In the genomic region with DNA sequence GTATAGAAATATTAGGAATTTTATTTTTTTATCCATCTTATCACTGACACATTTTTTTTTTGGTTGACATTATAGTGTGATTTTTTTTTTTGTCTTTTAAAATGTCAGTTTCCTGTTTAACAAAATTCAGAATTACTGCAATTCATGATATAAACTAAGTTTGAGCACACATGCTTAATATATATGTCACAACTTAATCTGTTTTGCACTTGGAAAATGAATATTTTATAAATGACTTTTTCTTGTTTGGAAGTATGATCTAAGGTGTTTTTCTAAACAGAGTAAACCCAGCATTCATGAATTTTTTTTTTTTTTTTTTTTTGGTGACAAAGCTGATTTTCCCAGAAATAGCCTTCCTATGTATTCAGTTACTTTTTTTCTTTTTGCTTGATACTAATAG, we compare ENCODE assay signal across 9 cellular contexts. TPM values are rescaled to one million over a fixed set of nuclear protein-coding genes. Genes with fewer than 3 reads are reported as not detected.
DNase-seq lines count a peak whose midpoint lies in the region; ATAC-seq and TF ChIP-seq lines count a peak whose summit lies in the region.
"Had no signal": no experiment of that assay in that cellular context is flagged by ENCODE, and none has a peak within 500 bp of the region (broad histone marks: within the 10 kb centered on the region; RNA-seq: fewer than 3 reads in every experiment).

No MANE protein-coding gene starts in this region.

- peaks cover 19% of the 10 kb centered on the region for H3K36me3 ChIP-seq in CD4-positive, alpha-beta memory T cell (ENCODE audit: insufficient read depth, low read length)
- peaks cover 51% of the 10 kb centered on the region for H3K36me3 ChIP-seq in Karpas-422 (ENCODE audit: insufficient read depth, low read length)
- H3K36me3 ChIP-seq in thyroid gland = peaks cover 7 to 9% of the 10 kb centered on the region in 2 donors

- peaks cover 75% of the 10 kb centered on the region for H3K79me2 ChIP-seq in Karpas-422 (ENCODE audit: low read length)

- H3K9ac ChIP-seq in Karpas-422 (ENCODE audit: low read length) = peak overlapping the region; percentile 92

- peaks cover 24 to 60% of the 10 kb centered on the region in 2 donors for H3K36me3 Mint-ChIP-seq in CD4-positive, alpha-beta memory T cell
- peaks cover 29% of the 10 kb centered on the region for H3K36me3 Mint-ChIP-seq in natural killer cell treated with Interleukin-12 subunit alpha and Interleukin-12 subunit beta and Interleukin-15 and Interleukin-18, amount 100 ng/mL, for 72 hours

- no peaks in the 10 kb centered on the region for H3K27me3 ChIP-seq in CD4-positive, alpha-beta memory T cell (ENCODE audit: insufficient read depth, low read length)
- H3K27me3 ChIP-seq in Karpas-422 (ENCODE audit: low read length) (no peaks in the 10 kb centered on the region), thyroid gland (no peaks in the 10 kb centered on the region)

- H3K27me3 Mint-ChIP-seq in CD4-positive, alpha-beta memory T cell = peaks cover 0 to 5% of the 10 kb centered on the region in 2 donors
- no peaks in the 10 kb centered on the region for H3K27me3 Mint-ChIP-seq in natural killer cell treated with Interleukin-12 subunit alpha and Interleukin-12 subunit beta and Interleukin-15 and Interleukin-18, amount 100 ng/mL, for 72 hours

- CTCF ChIA-PET in CD4-positive, alpha-beta memory T cell (lab: Charles Lee; ENCODE audit: partially characterized antibody) = no interaction called here

- H3K27ac ChIP-seq in CD4-positive, alpha-beta memory T cell (ENCODE audit: low read depth, low read length) = no peak overlapping the region
- H3K27ac ChIP-seq in Karpas-422 (ENCODE audit: low read length) = no peak overlapping the region
- H3K27ac ChIP-seq in thyroid gland = no peak overlapping the region

- no peak overlapping the region for H2AFZ ChIP-seq in Karpas-422 (ENCODE audit: low read length)

- in situ Hi-C loops in ACHN (cut with HindIII; ENCODE audit: low pct_ligation_motif_present, low pct_unique_long_range_greater_than_20kb, low sequenced_read_pairs) = no loop called here

- H3K4me1 ChIP-seq in CD4-positive, alpha-beta memory T cell (ENCODE audit: insufficient read depth, low read length) = peaks cover 68% of the 10 kb centered on the region
- H3K4me1 ChIP-seq in Karpas-422 (ENCODE audit: low read length) (peaks cover 53% of the 10 kb centered on the region), thyroid gland (peaks cover 21 to 35% of the 10 kb centered on the region in 2 donors)

- no peaks in the 10 kb centered on the region for H3K9me2 ChIP-seq in Karpas-422 (replicated peaks; ENCODE audit: insufficient read depth, low read length)

- TF ChIP-seq CTCF in choroid plexus epithelial cell (conservative IDR thresholded peaks at IDR 0.05; ENCODE audit: low read depth, low read length) (no peak), thyroid gland (IDR thresholded peaks at IDR 0.05) (no peak)

- POLR2A ChIA-PET in CD4-positive, alpha-beta memory T cell (lab: Charles Lee; ENCODE audit: partially characterized antibody) = interaction anchor here (3.5 kb wide), 1 partner anchor 43 kb away, joined by 13 read pairs; no protein-coding TSS in a partner anchor

- ATAC-seq in natural killer cell treated with Interleukin-12 subunit alpha and Interleukin-12 subunit beta and Interleukin-15 and Interleukin-18, amount 100 ng/mL, for 72 hours = no peak

- DNase-seq in CD4-positive, alpha-beta memory T cell = no peak
- DNase-seq in Karpas-422 = no peak
- no peak for DNase-seq in choroid plexus epithelial cell (ENCODE audit: low read depth)
- DNase-seq in natural killer cell treated with Interleukin-12 subunit alpha and Interleukin-12 subunit beta and Interleukin-15 and Interleukin-18, amount 100 ng/mL, for 72 hours (ENCODE audit: low spot score) = no peak
- no peak for DNase-seq in ACHN
- no peak for DNase-seq in kidney glomerular epithelial cell (lab: John Stamatoyannopoulos, UW)
- DNase-seq in thyroid gland = no peak
- DNase-seq in NCI-H1417 treated with DMSO at 0.1 percent for 48 hours (lab: John Stamatoyannopoulos, UW) = no peak
- DNase-seq: activated naive CD4-positive, alpha-beta T cell had no signal

- intact Hi-C loops in CD4-positive, alpha-beta memory T cell (cut with micrococcal nuclease) = no loop called here
- intact Hi-C loops in thyroid gland (cut with DNase I) = no loop called here

- peak overlapping the region; percentile 94 for H3K4me2 ChIP-seq in Karpas-422 (ENCODE audit: low read depth, low read length, poor library complexity, severe bottlenecking)

- no peak for TF ChIP-seq POLR2A in thyroid gland (IDR thresholded peaks at IDR 0.05)

- H3K9me3 ChIP-seq in CD4-positive, alpha-beta memory T cell (ENCODE audit: control insufficient read depth in 1 of 2, low read length in 2 of 2) = no peaks in the 10 kb centered on the region
- H3K9me3 ChIP-seq in Karpas-422 (ENCODE audit: low read length) = no peaks in the 10 kb centered on the region
- H3K9me3 ChIP-seq in thyroid gland = no peaks in the 10 kb centered on the region

- peaks cover 39 to 79% (median 50%) of the 10 kb centered on the region in 4 donors for H3K4me1 Mint-ChIP-seq in CD4-positive, alpha-beta memory T cell
- peaks cover 38 to 48% of the 10 kb centered on the region in 2 donors for H3K4me1 Mint-ChIP-seq in natural killer cell treated with Interleukin-12 subunit alpha and Interleukin-12 subunit beta and Interleukin-15 and Interleukin-18, amount 100 ng/mL, for 72 hours (ENCODE audit: low read depth in 2 of 2)

- peaks cover 0 to 8% (median 0%) of the 10 kb centered on the region in 8 donors for H3K9me3 Mint-ChIP-seq in CD4-positive, alpha-beta memory T cell
- no peaks in the 10 kb centered on the region for H3K9me3 Mint-ChIP-seq in natural killer cell treated with Interleukin-12 subunit alpha and Interleukin-12 subunit beta and Interleukin-15 and Interleukin-18, amount 100 ng/mL, for 72 hours

- peak overlapping the region; percentile 56 to 100 (median 99) for H3K4me3 Mint-ChIP-seq in CD4-positive, alpha-beta memory T cell
- peak overlapping the region; percentile 99 for H3K4me3 Mint-ChIP-seq in natural killer cell treated with Interleukin-12 subunit alpha and Interleukin-12 subunit beta and Interleukin-15 and Interleukin-18, amount 100 ng/mL, for 72 hours

- H3K27ac Mint-ChIP-seq in CD4-positive, alpha-beta memory T cell = peak overlapping the region; percentile 9 to 100 (median 70)
- peak overlapping the region; percentile 65 to 71 for H3K27ac Mint-ChIP-seq in natural killer cell treated with Interleukin-12 subunit alpha and Interleukin-12 subunit beta and Interleukin-15 and Interleukin-18, amount 100 ng/mL, for 72 hours

- H3K4me3 ChIP-seq in CD4-positive, alpha-beta memory T cell (ENCODE audit: low read length in 2 of 2) = no peak overlapping the region
- H3K4me3 ChIP-seq in Karpas-422 (ENCODE audit: low read length) (peak overlapping the region; percentile 94), choroid plexus epithelial cell (ENCODE audit: low read depth, low read length) (peak overlapping the region; percentile 92), thyroid gland (replicated peaks in 1 of 3) (no peak overlapping the region)

- H4K20me1 ChIP-seq in Karpas-422 (ENCODE audit: insufficient read depth, low read depth, low read length) = peaks cover 54% of the 10 kb centered on the region

RNA-seq across cellular contexts. Expression of a gene that starts 2.4 kb away (rescaled TPM):
- 10 to 100 TPM; 59.3 to 61.2 TPM for total RNA-seq in CD4-positive, alpha-beta memory T cell
- 10 to 100 TPM; 22.3 to 37.1 TPM for polyA plus RNA-seq in CD4-positive, alpha-beta memory T cell
- total RNA-seq in Karpas-422 (2014; rRNA removed; shearing (Covaris generic); ENCODE audit: low replicate concordance) = 66.8 and 102 TPM in 2 replicates
- total RNA-seq in natural killer cell treated with Interleukin-12 subunit alpha and Interleukin-12 subunit beta and Interleukin-15 and Interleukin-18, amount 100 ng/mL, for 72 hours = 10 to 100 TPM; 42.6 to 44.7 TPM
- total RNA-seq in thyroid gland = 10 to 100 TPM; 46.7 to 89.9 (median 60.4) TPM

Comparison
In these comparisons a context has a peak if more than half of its experiments do, and no peak if none do; other contexts are left out.
1. H3K4me3 ChIP-seq: peak in Karpas-422 (single experiment) and choroid plexus epithelial cell (single experiment); none in CD4-positive, alpha-beta memory T cell (0 of 2) and thyroid gland (0 of 3).